In genomic region chr9:135674977-135675376, GRCh38 we compare ENCODE assay signal across 43 cellular contexts. TPM values are rescaled to one million over a fixed set of nuclear protein-coding genes. Genes with fewer than 3 reads are reported as not detected.
"Had no signal": no experiment of that assay in that cellular context is flagged by ENCODE, and none has a peak within 500 bp of the region (broad histone marks: within the 10 kb centered on the region; RNA-seq: fewer than 3 reads in every experiment).

No MANE protein-coding gene starts in this region.

- H3K27ac ChIP-seq: adrenal gland, breast epithelium, cardiac muscle cell, epithelial cell of prostate, esophagus squamous epithelium, gastroesophageal sphincter had no signal

- FAIRE-seq: colon, endometrium, endothelial cell of umbilical vein had no signal

- H3K4me3 ChIP-seq: adrenal gland, breast epithelium, cardiac muscle cell, esophagus squamous epithelium, gastroesophageal sphincter had no signal

- H3K4me1 Mint-ChIP-seq: activated CD4-positive, alpha-beta T cell treated with anti-CD3 and anti-CD28 coated beads for 36 hours; activated CD4-positive, alpha-beta T cell treated with anti-CD3 and anti-CD28 coated beads, Interleukin-2, amount 10 ng/mL, durations not matched to agents 24 days and 14 days; activated CD8-positive, alpha-beta memory T cell treated with anti-CD3 and anti-CD28 coated beads, Interleukin-2, amount 10 ng/mL, durations not matched to agents 7 days and 5 days; activated naive CD4-positive, alpha-beta T cell treated with anti-CD3 and anti-CD28 coated beads, Interleukin-2, amount 50 U/mL, for 24 hours; activated naive CD8-positive, alpha-beta T cell treated with anti-CD3 and anti-CD28 coated beads for 36 hours; activated naive CD8-positive, alpha-beta T cell treated with anti-CD3 and anti-CD28 coated beads, Interleukin-2, amount 50 U/mL, for 24 hours; brain had no signal

- H3K9me3 ChIP-seq: adrenal gland, breast epithelium, esophagus squamous epithelium, gastroesophageal sphincter had no signal

- H3K27ac Mint-ChIP-seq: activated CD4-positive, alpha-beta memory T cell treated with anti-CD3 and anti-CD28 coated beads for 36 hours; activated CD4-positive, alpha-beta T cell treated with anti-CD3 and anti-CD28 coated beads for 36 hours; activated CD4-positive, alpha-beta T cell treated with anti-CD3 and anti-CD28 coated beads, Interleukin-2, amount 10 ng/mL, durations not matched to agents 24 days and 14 days; activated CD8-positive, alpha-beta memory T cell treated with anti-CD3 and anti-CD28 coated beads, Interleukin-2, amount 10 ng/mL, durations not matched to agents 7 days and 5 days; activated CD8-positive, alpha-beta T cell treated with anti-CD3 and anti-CD28 coated beads, Interleukin-2, amount 10 ng/mL, durations not matched to agents 7 days and 5 days; activated naive CD4-positive, alpha-beta T cell treated with anti-CD3 and anti-CD28 coated beads for 36 hours; activated naive CD4-positive, alpha-beta T cell treated with anti-CD3 and anti-CD28 coated beads, Interleukin-2, amount 50 U/mL, for 24 hours; activated naive CD8-positive, alpha-beta T cell treated with anti-CD3 and anti-CD28 coated beads for 36 hours; activated naive CD8-positive, alpha-beta T cell treated with anti-CD3 and anti-CD28 coated beads, Interleukin-2, amount 50 U/mL, for 24 hours; activated T-helper 1 cell treated with anti-CD3 and anti-CD28 coated beads, Interleukin-12 subunit alpha, Interleukin-12 subunit beta, Interleukin-2, Interleukin-4 antibody, amounts not matched to agents 30 ng/mL and 10 ng/mL and 1 ng/mL, durations not matched to agents 14 hours and 24 hours and 36 hours; activated T-helper 2 cell treated with anti-CD3 and anti-CD28 coated beads, Interferon-gamma antibody, Interleukin-2, Interleukin-4, amounts not matched to agents 10 μg/mL and 5 μg/mL and 100 μg/mL, durations not matched to agents 14 hours and 24 hours and 36 hours; brain; effector memory CD8-positive, alpha-beta T cell had no signal

- H3K36me3 ChIP-seq: adrenal gland, breast epithelium, cardiac muscle cell, esophagus squamous epithelium, gastroesophageal sphincter had no signal

- H3K4me3 Mint-ChIP-seq: activated CD4-positive, alpha-beta memory T cell treated with anti-CD3 and anti-CD28 coated beads for 36 hours; activated CD4-positive, alpha-beta T cell treated with anti-CD3 and anti-CD28 coated beads for 36 hours; activated CD4-positive, alpha-beta T cell treated with anti-CD3 and anti-CD28 coated beads, Interleukin-2, amount 10 ng/mL, durations not matched to agents 24 days and 14 days; activated CD8-positive, alpha-beta memory T cell treated with anti-CD3 and anti-CD28 coated beads, Interleukin-2, amount 10 ng/mL, durations not matched to agents 7 days and 5 days; activated CD8-positive, alpha-beta T cell treated with anti-CD3 and anti-CD28 coated beads, Interleukin-2, amount 10 ng/mL, durations not matched to agents 7 days and 5 days; activated naive CD4-positive, alpha-beta T cell treated with anti-CD3 and anti-CD28 coated beads for 36 hours; activated naive CD4-positive, alpha-beta T cell treated with anti-CD3 and anti-CD28 coated beads, Interleukin-2, amount 50 U/mL, for 24 hours; activated naive CD8-positive, alpha-beta T cell treated with anti-CD3 and anti-CD28 coated beads for 36 hours; activated naive CD8-positive, alpha-beta T cell treated with anti-CD3 and anti-CD28 coated beads, Interleukin-2, amount 50 U/mL, for 24 hours; activated T-helper 1 cell treated with anti-CD3 and anti-CD28 coated beads, Interleukin-12 subunit alpha, Interleukin-12 subunit beta, Interleukin-2, Interleukin-4 antibody, amounts not matched to agents 30 ng/mL and 10 ng/mL and 1 ng/mL, durations not matched to agents 14 hours and 24 hours and 36 hours; brain; effector memory CD8-positive, alpha-beta T cell had no signal

- ATAC-seq: activated CD4-positive, alpha-beta T cell treated with anti-CD3 and anti-CD28 coated beads for 36 hours; activated CD8-positive, alpha-beta memory T cell treated with anti-CD3 and anti-CD28 coated beads, Interleukin-2, amount 10 ng/mL, durations not matched to agents 7 days and 5 days; activated CD8-positive, alpha-beta T cell treated with anti-CD3 and anti-CD28 coated beads, Interleukin-2, amount 10 ng/mL, durations not matched to agents 7 days and 5 days; activated naive CD8-positive, alpha-beta T cell treated with anti-CD3 and anti-CD28 coated beads, Interleukin-2, amount 50 U/mL, for 24 hours; effector memory CD8-positive, alpha-beta T cell; gastroesophageal sphincter had no signal

- H3K27me3 ChIP-seq: adrenal gland, cardiac muscle cell had no signal

- H3K4me1 ChIP-seq: adrenal gland, breast epithelium, esophagus squamous epithelium, gastroesophageal sphincter had no signal

- DNase-seq: activated CD4-positive, alpha-beta memory T cell treated with anti-CD3 and anti-CD28 coated beads for 36 hours; activated CD4-positive, alpha-beta T cell treated with anti-CD3 and anti-CD28 coated beads for 36 hours; activated CD4-positive, alpha-beta T cell treated with anti-CD3 and anti-CD28 coated beads, Interleukin-2, amount 10 ng/mL, durations not matched to agents 24 days and 14 days; activated CD4-positive, CD25-positive, alpha-beta regulatory T cell; activated CD4-positive, CD25-positive, alpha-beta regulatory T cell treated with anti-CD3 and anti-CD28 coated beads, Interleukin-2, amount 50 U/mL, for 72 hours; activated CD8-positive, alpha-beta memory T cell treated with anti-CD3 and anti-CD28 coated beads, Interleukin-2, amount 10 ng/mL, durations not matched to agents 7 days and 5 days; activated CD8-positive, alpha-beta memory T cell treated with anti-CD3 and anti-CD28 coated beads, Interleukin-2, amount 50 U/mL, for 4 hours; activated CD8-positive, alpha-beta T cell treated with anti-CD3 and anti-CD28 coated beads, Interleukin-2, amount 10 ng/mL, durations not matched to agents 7 days and 5 days; activated effector memory CD4-positive, alpha-beta T cell treated with anti-CD3 and anti-CD28 coated beads, Interleukin-2, amount 50 U/mL, for 16 hours; activated naive CD4-positive, alpha-beta T cell treated with anti-CD3 and anti-CD28 coated beads for 36 hours; activated naive CD8-positive, alpha-beta T cell treated with anti-CD3 and anti-CD28 coated beads for 36 hours; activated naive CD8-positive, alpha-beta T cell treated with anti-CD3 and anti-CD28 coated beads, Interleukin-2, amount 50 U/mL, for 24 hours; activated T-cell treated with anti-CD3 and anti-CD28 coated beads, Interleukin-2, amount 50 U/mL, for 1 hour; activated T-cell treated with anti-CD3 and anti-CD28 coated beads, Interleukin-2, amount 50 U/mL, for 48 hours; adrenal gland; amygdala; central memory CD4-positive, alpha-beta T cell; cerebellar nuclear complex; cortex of kidney; dermis blood vessel endothelial cell; effector CD4-positive, alpha-beta T cell; effector memory CD8-positive, alpha-beta T cell; esophagus squamous epithelium; foreskin melanocyte; T-helper 2 cell had no signal

- H3K27me3 Mint-ChIP-seq: activated CD4-positive, alpha-beta memory T cell treated with anti-CD3 and anti-CD28 coated beads for 36 hours; activated CD4-positive, alpha-beta T cell treated with anti-CD3 and anti-CD28 coated beads, Interleukin-2, amount 10 ng/mL, durations not matched to agents 24 days and 14 days; activated CD8-positive, alpha-beta memory T cell treated with anti-CD3 and anti-CD28 coated beads, Interleukin-2, amount 10 ng/mL, durations not matched to agents 7 days and 5 days; activated naive CD8-positive, alpha-beta T cell treated with anti-CD3 and anti-CD28 coated beads for 36 hours had no signal

- H3K36me3 Mint-ChIP-seq: activated CD4-positive, alpha-beta memory T cell treated with anti-CD3 and anti-CD28 coated beads for 36 hours; activated CD8-positive, alpha-beta memory T cell treated with anti-CD3 and anti-CD28 coated beads, Interleukin-2, amount 10 ng/mL, durations not matched to agents 7 days and 5 days; activated naive CD4-positive, alpha-beta T cell treated with anti-CD3 and anti-CD28 coated beads, Interleukin-2, amount 50 U/mL, for 24 hours; activated naive CD8-positive, alpha-beta T cell treated with anti-CD3 and anti-CD28 coated beads for 36 hours; brain had no signal

- H3K9me3 Mint-ChIP-seq: activated CD4-positive, alpha-beta memory T cell treated with anti-CD3 and anti-CD28 coated beads for 36 hours; activated CD4-positive, alpha-beta T cell treated with anti-CD3 and anti-CD28 coated beads, Interleukin-2, amount 10 ng/mL, durations not matched to agents 24 days and 14 days; activated naive CD4-positive, alpha-beta T cell treated with anti-CD3 and anti-CD28 coated beads for 36 hours; activated naive CD4-positive, alpha-beta T cell treated with anti-CD3 and anti-CD28 coated beads, Interleukin-2, amount 50 U/mL, for 24 hours; activated naive CD8-positive, alpha-beta T cell treated with anti-CD3 and anti-CD28 coated beads for 36 hours; activated naive CD8-positive, alpha-beta T cell treated with anti-CD3 and anti-CD28 coated beads, Interleukin-2, amount 50 U/mL, for 24 hours; activated T-helper 1 cell treated with anti-CD3 and anti-CD28 coated beads, Interleukin-12 subunit alpha, Interleukin-12 subunit beta, Interleukin-2, Interleukin-4 antibody, amounts not matched to agents 30 ng/mL and 10 ng/mL and 1 ng/mL, durations not matched to agents 14 hours and 24 hours and 36 hours; activated T-helper 2 cell treated with anti-CD3 and anti-CD28 coated beads, Interferon-gamma antibody, Interleukin-2, Interleukin-4, amounts not matched to agents 10 μg/mL and 5 μg/mL and 100 μg/mL, durations not matched to agents 14 hours and 24 hours and 36 hours; brain; effector memory CD8-positive, alpha-beta T cell had no signal

RNA-seq across cellular contexts. Expression of gene LCN9, which starts 11.9 kb away (rescaled TPM):
- total RNA-seq: activated CD4-positive, alpha-beta memory T cell treated with anti-CD3 and anti-CD28 coated beads for 36 hours; activated CD4-positive, alpha-beta T cell treated with anti-CD3 and anti-CD28 coated beads for 36 hours; activated CD4-positive, alpha-beta T cell treated with anti-CD3 and anti-CD28 coated beads, Interleukin-2, amount 10 ng/mL, durations not matched to agents 24 days and 14 days; activated CD8-positive, alpha-beta memory T cell treated with anti-CD3 and anti-CD28 coated beads for 36 hours; activated CD8-positive, alpha-beta memory T cell treated with anti-CD3 and anti-CD28 coated beads, Interleukin-2, amount 10 ng/mL, durations not matched to agents 7 days and 5 days; activated CD8-positive, alpha-beta T cell treated with anti-CD3 and anti-CD28 coated beads, Interleukin-2, amount 10 ng/mL, durations not matched to agents 7 days and 5 days; activated naive CD4-positive, alpha-beta T cell treated with anti-CD3 and anti-CD28 coated beads for 36 hours; activated naive CD8-positive, alpha-beta T cell treated with anti-CD3 and anti-CD28 coated beads for 36 hours; activated T-helper 1 cell treated with anti-CD3 and anti-CD28 coated beads, Interleukin-12 subunit alpha, Interleukin-12 subunit beta, Interleukin-2, Interleukin-4 antibody, amounts not matched to agents 30 ng/mL and 10 ng/mL and 1 ng/mL, durations not matched to agents 14 hours and 24 hours and 36 hours; activated T-helper 2 cell treated with anti-CD3 and anti-CD28 coated beads, Interferon-gamma antibody, Interleukin-2, Interleukin-4, amounts not matched to agents 10 μg/mL and 5 μg/mL and 100 μg/mL, durations not matched to agents 14 hours and 24 hours and 36 hours; adrenal gland; aorta; cardiac muscle cell; dermis blood vessel endothelial cell; endothelial cell of umbilical vein; esophagus squamous epithelium; fibroblast of lung; fibroblast of villous mesenchyme; gastroesophageal sphincter; glomerular endothelial cell; T-helper 1 cell treated with Interleukin-12 subunit alpha and Interleukin-12 subunit beta and Interleukin-4 antibody, amounts not matched to agents 30 ng/mL and 1 ng/mL, for 36 hours had no signal
- polyA plus RNA-seq: adrenal gland, aorta, endothelial cell of umbilical vein, esophagus, fibroblast of lung had no signal

RNA-seq across cellular contexts. Expression of gene SOHLH1, which starts 24.3 kb away (rescaled TPM):
- total RNA-seq: activated CD4-positive, alpha-beta memory T cell treated with anti-CD3 and anti-CD28 coated beads for 36 hours; activated CD4-positive, alpha-beta T cell treated with anti-CD3 and anti-CD28 coated beads for 36 hours; activated CD4-positive, alpha-beta T cell treated with anti-CD3 and anti-CD28 coated beads, Interleukin-2, amount 10 ng/mL, durations not matched to agents 24 days and 14 days; activated CD8-positive, alpha-beta memory T cell treated with anti-CD3 and anti-CD28 coated beads for 36 hours; activated CD8-positive, alpha-beta memory T cell treated with anti-CD3 and anti-CD28 coated beads, Interleukin-2, amount 10 ng/mL, durations not matched to agents 7 days and 5 days; activated CD8-positive, alpha-beta T cell treated with anti-CD3 and anti-CD28 coated beads, Interleukin-2, amount 10 ng/mL, durations not matched to agents 7 days and 5 days; activated naive CD4-positive, alpha-beta T cell treated with anti-CD3 and anti-CD28 coated beads for 36 hours; activated naive CD8-positive, alpha-beta T cell treated with anti-CD3 and anti-CD28 coated beads for 36 hours; activated T-helper 1 cell treated with anti-CD3 and anti-CD28 coated beads, Interleukin-12 subunit alpha, Interleukin-12 subunit beta, Interleukin-2, Interleukin-4 antibody, amounts not matched to agents 30 ng/mL and 10 ng/mL and 1 ng/mL, durations not matched to agents 14 hours and 24 hours and 36 hours; activated T-helper 2 cell treated with anti-CD3 and anti-CD28 coated beads, Interferon-gamma antibody, Interleukin-2, Interleukin-4, amounts not matched to agents 10 μg/mL and 5 μg/mL and 100 μg/mL, durations not matched to agents 14 hours and 24 hours and 36 hours; adrenal gland; aorta; breast epithelium; cardiac muscle cell; dermis blood vessel endothelial cell; endothelial cell of umbilical vein; esophagus squamous epithelium; fibroblast of lung; fibroblast of villous mesenchyme; gastroesophageal sphincter; glomerular endothelial cell; T-helper 1 cell treated with Interleukin-12 subunit alpha and Interleukin-12 subunit beta and Interleukin-4 antibody, amounts not matched to agents 30 ng/mL and 1 ng/mL, for 36 hours had no signal
- polyA plus RNA-seq: adrenal gland, aorta, cardiac muscle cell, endothelial cell of umbilical vein, esophagus, fibroblast of lung had no signal

RNA-seq across cellular contexts. Expression of gene KCNT1, which starts 27.0 kb away (rescaled TPM):
- total RNA-seq: activated CD4-positive, alpha-beta memory T cell treated with anti-CD3 and anti-CD28 coated beads for 36 hours; activated CD4-positive, alpha-beta T cell treated with anti-CD3 and anti-CD28 coated beads for 36 hours; activated CD4-positive, alpha-beta T cell treated with anti-CD3 and anti-CD28 coated beads, Interleukin-2, amount 10 ng/mL, durations not matched to agents 24 days and 14 days; activated CD8-positive, alpha-beta memory T cell treated with anti-CD3 and anti-CD28 coated beads for 36 hours; activated CD8-positive, alpha-beta memory T cell treated with anti-CD3 and anti-CD28 coated beads, Interleukin-2, amount 10 ng/mL, durations not matched to agents 7 days and 5 days; activated CD8-positive, alpha-beta T cell treated with anti-CD3 and anti-CD28 coated beads, Interleukin-2, amount 10 ng/mL, durations not matched to agents 7 days and 5 days; activated naive CD4-positive, alpha-beta T cell treated with anti-CD3 and anti-CD28 coated beads for 36 hours; activated naive CD8-positive, alpha-beta T cell treated with anti-CD3 and anti-CD28 coated beads for 36 hours; activated T-helper 1 cell treated with anti-CD3 and anti-CD28 coated beads, Interleukin-12 subunit alpha, Interleukin-12 subunit beta, Interleukin-2, Interleukin-4 antibody, amounts not matched to agents 30 ng/mL and 10 ng/mL and 1 ng/mL, durations not matched to agents 14 hours and 24 hours and 36 hours; activated T-helper 2 cell treated with anti-CD3 and anti-CD28 coated beads, Interferon-gamma antibody, Interleukin-2, Interleukin-4, amounts not matched to agents 10 μg/mL and 5 μg/mL and 100 μg/mL, durations not matched to agents 14 hours and 24 hours and 36 hours; breast epithelium; dermis blood vessel endothelial cell; endothelial cell of umbilical vein; fibroblast of lung; fibroblast of villous mesenchyme; glomerular endothelial cell; T-helper 1 cell treated with Interleukin-12 subunit alpha and Interleukin-12 subunit beta and Interleukin-4 antibody, amounts not matched to agents 30 ng/mL and 1 ng/mL, for 36 hours had no signal
- polyA plus RNA-seq: aorta, endothelial cell of umbilical vein, fibroblast of lung had no signal

RNA-seq across cellular contexts. Expression of gene GLT6D1, which starts 35.6 kb away (rescaled TPM):
- total RNA-seq: activated CD4-positive, alpha-beta memory T cell treated with anti-CD3 and anti-CD28 coated beads for 36 hours; activated CD4-positive, alpha-beta T cell treated with anti-CD3 and anti-CD28 coated beads for 36 hours; activated CD4-positive, alpha-beta T cell treated with anti-CD3 and anti-CD28 coated beads, Interleukin-2, amount 10 ng/mL, durations not matched to agents 24 days and 14 days; activated CD8-positive, alpha-beta memory T cell treated with anti-CD3 and anti-CD28 coated beads for 36 hours; activated CD8-positive, alpha-beta memory T cell treated with anti-CD3 and anti-CD28 coated beads, Interleukin-2, amount 10 ng/mL, durations not matched to agents 7 days and 5 days; activated CD8-positive, alpha-beta T cell treated with anti-CD3 and anti-CD28 coated beads, Interleukin-2, amount 10 ng/mL, durations not matched to agents 7 days and 5 days; activated naive CD4-positive, alpha-beta T cell treated with anti-CD3 and anti-CD28 coated beads for 36 hours; activated naive CD8-positive, alpha-beta T cell treated with anti-CD3 and anti-CD28 coated beads for 36 hours; activated T-helper 1 cell treated with anti-CD3 and anti-CD28 coated beads, Interleukin-12 subunit alpha, Interleukin-12 subunit beta, Interleukin-2, Interleukin-4 antibody, amounts not matched to agents 30 ng/mL and 10 ng/mL and 1 ng/mL, durations not matched to agents 14 hours and 24 hours and 36 hours; activated T-helper 2 cell treated with anti-CD3 and anti-CD28 coated beads, Interferon-gamma antibody, Interleukin-2, Interleukin-4, amounts not matched to agents 10 μg/mL and 5 μg/mL and 100 μg/mL, durations not matched to agents 14 hours and 24 hours and 36 hours; adrenal gland; aorta; breast epithelium; cardiac muscle cell; dermis blood vessel endothelial cell; endothelial cell of umbilical vein; esophagus squamous epithelium; fibroblast of lung; fibroblast of villous mesenchyme; gastroesophageal sphincter; glomerular endothelial cell; T-helper 1 cell treated with Interleukin-12 subunit alpha and Interleukin-12 subunit beta and Interleukin-4 antibody, amounts not matched to agents 30 ng/mL and 1 ng/mL, for 36 hours had no signal
- polyA plus RNA-seq: adrenal gland, aorta, cardiac muscle cell, endothelial cell of umbilical vein, esophagus, fibroblast of lung had no signal
